Comparison of ENCODE assay signal across 16 cellular contexts in genomic region chr2:70101174-70101573, GRCh38. TPM values are rescaled to one million over a fixed set of nuclear protein-coding genes. Genes with fewer than 3 reads are reported as not detected.
DNase-seq lines count a peak whose midpoint lies in the region; ATAC-seq, FAIRE-seq and TF ChIP-seq lines count a peak whose summit lies in the region.
"Had no signal": no experiment of that assay in that cellular context is flagged by ENCODE, and none has a peak within 500 bp of the region (broad histone marks: within the 10 kb centered on the region; RNA-seq: fewer than 3 reads in every experiment).

No MANE protein-coding gene starts in this region.

- H3K9me3 Mint-ChIP-seq in activated naive CD8-positive, alpha-beta T cell (ENCODE audit: low read depth) = no peaks in the 10 kb centered on the region
- no peaks in the 10 kb centered on the region for H3K9me3 Mint-ChIP-seq in activated naive CD8-positive, alpha-beta T cell treated with anti-CD3 and anti-CD28 coated beads for 36 hours
- no peaks in the 10 kb centered on the region for H3K9me3 Mint-ChIP-seq in nephron
- H3K9me3 Mint-ChIP-seq: CD4-positive, alpha-beta T cell; GM23338; H9 had no signal

- no peak for DNase-seq in activated naive CD8-positive, alpha-beta T cell treated with anti-CD3 and anti-CD28 coated beads for 36 hours
- DNase-seq in K562 (ENCODE audit: extremely low read depth in 1 of 4, low spot score in 3 of 4) = no peak
- no peak for DNase-seq in AML-193 (lab: John Stamatoyannopoulos, UW)
- no peak for DNase-seq in stimulated activated naive CD4-positive, alpha-beta T cell treated with Interleukin-2 at 50 U/mL for 16 hours (lab: John Stamatoyannopoulos, UW)
- DNase-seq: 8988T, C1 segment of cervical spinal cord, DMS79, H9 had no signal

- H3K4me1 ChIP-seq in K562 (replicated peaks in 1 of 2; ENCODE audit: control insufficient read depth in 2 of 2, insufficient read depth in 2 of 2, low read length in 2 of 2) = peaks cover 14 to 19% of the 10 kb centered on the region in 2 experiments

- no peak overlapping the region for H2AFZ ChIP-seq in K562 (ENCODE audit: low read depth, low read length)

- no peak for TF ChIP-seq EP300 in K562 (IDR thresholded peaks at IDR 0.05; ENCODE audit: low read length)

- no peak overlapping the region for H3K9ac ChIP-seq in K562 (ENCODE audit: insufficient read depth in 1 of 2, low read depth in 2 of 2, low read length in 2 of 2)

- CTCF ChIA-PET in K562 (lab: Yijun Ruan, JAX; ENCODE audit: low intra/inter-chr PET ratio) = no interaction called here

- no peaks in the 10 kb centered on the region; the same call in 1 of the 2 replicates for H3K9me3 ChIP-seq in K562 (replicated peaks; ENCODE audit: control insufficient read depth, insufficient read depth, low read depth, low read length)

- no peak for TF ChIP-seq RAD21 in K562 (CRISPR knock-in tag; conservative IDR thresholded peaks at IDR 0.05 in 1 of 2, IDR thresholded peaks at IDR 0.05 in 1 of 2)

- ATAC-seq in K562 (no peak), GM18867 (IDR thresholded peaks at IDR 0.05; ENCODE audit: unreplicated experiment) (no peak)
- ATAC-seq: GM12878, GM23338 had no signal

- H3K4me2 ChIP-seq in K562 (ENCODE audit: insufficient read depth, low read length) = no peak overlapping the region
- H3K4me2 ChIP-seq: GM23338 had no signal

- peak overlapping the region; percentile 75 for H3K27ac Mint-ChIP-seq in activated naive CD8-positive, alpha-beta T cell
- no peak overlapping the region for H3K27ac Mint-ChIP-seq in activated naive CD8-positive, alpha-beta T cell treated with anti-CD3 and anti-CD28 coated beads for 36 hours
- H3K27ac Mint-ChIP-seq in nephron = peak overlapping the region in 2 of 3 experiments; percentile 55 to 72
- H3K27ac Mint-ChIP-seq: B cell; CD4-positive, alpha-beta T cell; GM23338 had no signal

- H4K20me1 ChIP-seq in K562 (replicated peaks; ENCODE audit: control insufficient read depth, insufficient read depth, low read length) = no peaks in the 10 kb centered on the region

- TF ChIP-seq CTCF in K562 (IDR thresholded peaks at IDR 0.05 in 2 of 3, conservative IDR thresholded peaks at IDR 0.05 in 1 of 3; ENCODE audit: insufficient read depth in 2 of 3, low read depth in 1 of 3, low read length in 3 of 3) = no peak
- TF ChIP-seq CTCF in nephron (IDR thresholded peaks at IDR 0.05; ENCODE audit: unreplicated experiment in 3 of 3) = no peak

- no peaks in the 10 kb centered on the region for H3K79me2 ChIP-seq in K562 (ENCODE audit: control insufficient read depth, insufficient read depth, low read length)

- H3K27me3 Mint-ChIP-seq in activated naive CD8-positive, alpha-beta T cell = no peaks in the 10 kb centered on the region
- no peaks in the 10 kb centered on the region for H3K27me3 Mint-ChIP-seq in activated naive CD8-positive, alpha-beta T cell treated with anti-CD3 and anti-CD28 coated beads for 36 hours
- H3K27me3 Mint-ChIP-seq in nephron (ENCODE audit: low read depth) = no peaks in the 10 kb centered on the region
- H3K27me3 Mint-ChIP-seq: B cell; CD4-positive, alpha-beta T cell had no signal

- TF ChIP-seq POLR2A in K562 (conservative IDR thresholded peaks at IDR 0.05) = no peak

- in situ Hi-C loops in K562 (cut with MboI) = no loop called here

- H3K4me1 Mint-ChIP-seq in activated naive CD8-positive, alpha-beta T cell (ENCODE audit: low read depth) = peaks cover 35% of the 10 kb centered on the region
- peaks cover 38% of the 10 kb centered on the region for H3K4me1 Mint-ChIP-seq in activated naive CD8-positive, alpha-beta T cell treated with anti-CD3 and anti-CD28 coated beads for 36 hours
- H3K4me1 Mint-ChIP-seq in nephron = peaks cover 26% of the 10 kb centered on the region

- H3K9me1 ChIP-seq in K562 (ENCODE audit: control insufficient read depth, insufficient read depth, low read length) = no peaks in the 10 kb centered on the region

- intact Hi-C loops in K562 (cut with micrococcal nuclease) = no loop called here

- POLR2A ChIA-PET in K562 (lab: Yijun Ruan, JAX) = interaction anchor here (0.6 to 1.3 kb wide), 3 partner anchors 13 to 32 kb away, joined by 3 to 5 read pairs (median 3); no protein-coding TSS in a partner anchor

- no peak for FAIRE-seq in K562 (lab: Jason Lieb, UNC)
- FAIRE-seq: GM12878, GM18507 had no signal

- no peaks in the 10 kb centered on the region for H3K36me3 ChIP-seq in K562 (ENCODE audit: control insufficient read depth, insufficient read depth, low read length)

- H3K27me3 ChIP-seq in K562 (ENCODE audit: control insufficient read depth in 2 of 2, insufficient read depth in 2 of 2, low read length in 2 of 2) = no peaks in the 10 kb centered on the region

- no peak overlapping the region for H3K27ac ChIP-seq in K562 (ENCODE audit: extremely low read depth, low read depth, low read length)

- WGBS in K562 (ENCODE audit: insufficient coverage, low coverage, missing lambda C conversion rate) = 94% methylated on average over 6 of the region's 6 CpGs

- no peak overlapping the region for H3K4me3 Mint-ChIP-seq in activated naive CD8-positive, alpha-beta T cell
- no peak overlapping the region for H3K4me3 Mint-ChIP-seq in activated naive CD8-positive, alpha-beta T cell treated with anti-CD3 and anti-CD28 coated beads for 36 hours
- no peak overlapping the region for H3K4me3 Mint-ChIP-seq in nephron
- H3K4me3 Mint-ChIP-seq: B cell; CD4-positive, alpha-beta T cell; GM23338; H9 had no signal

- H3K4me3 ChIP-seq in K562 = no peak overlapping the region
- H3K4me3 ChIP-seq: GM12878, GM23338 had no signal

- no TSS peak for BruUV-seq in K562 (replicated peaks; lab: Mats Ljungman, UMichigan)

- no peaks in the 10 kb centered on the region for H3K36me3 Mint-ChIP-seq in activated naive CD8-positive, alpha-beta T cell
- H3K36me3 Mint-ChIP-seq in activated naive CD8-positive, alpha-beta T cell treated with anti-CD3 and anti-CD28 coated beads for 36 hours = peaks cover 3% of the 10 kb centered on the region
- no peaks in the 10 kb centered on the region for H3K36me3 Mint-ChIP-seq in nephron (ENCODE audit: low read depth)

TF ChIP-seq in K562, 482 proteins besides CTCF, POLR2A, EP300 and RAD21:
- no peak for TF ChIP-seq ZC3H4 (CRISPR knock-in tag; IDR thresholded peaks at IDR 0.05; ENCODE audit: borderline replicate concordance)
- TF ChIP-seq ZNF121 (CRISPR knock-in tag; conservative IDR thresholded peaks at IDR 0.05) = peak; percentile 78

RNA-seq across cellular contexts. Expression of gene PCBP1, which starts 13.9 kb away (rescaled TPM):
- 100 to 1,000 TPM; 449 to 455 TPM for total RNA-seq in activated naive CD8-positive, alpha-beta T cell treated with anti-CD3 and anti-CD28 coated beads for 36 hours
- total RNA-seq in K562 (2011; cell fraction: chromatin; rRNA removed; ENCODE audit: low replicate concordance) = 30.2 and 53.7 TPM in 2 replicates
- total RNA-seq in K562 (2011; cell fraction: nucleolus; rRNA removed) = 60.7 and 63.0 TPM in 2 replicates
- 58.0 and 69.2 TPM in 2 replicates for total RNA-seq in K562 (2011; cell fraction: nucleoplasm; rRNA removed)
- total RNA-seq in K562 (2014; rRNA removed) (78.1 and 99.4 TPM in 2 replicates), K562 (2014; rRNA removed; fragmentation: Illumina TruSeq; extraction: Trizol) (58.9 and 61.9 TPM in 2 replicates), K562 (2015; rRNA removed; fragmentation: Illumina TruSeq; extraction: Trizol) (72.5 and 76.0 TPM in 2 replicates), K562 (2021) (407 and 420 TPM in 2 replicates)
- polyA plus RNA-seq in K562 (2011; rRNA removed) (122 and 123 TPM in 2 replicates), K562 (2014; fragmentation: Illumina TruSeq; extraction: Trizol) (347 and 391 TPM in 2 replicates), K562 (2014; fragmentation: Nextera tagmentation; extraction: Ambion mirVana) (10 to 100 TPM; 19.2 to 23.9 TPM), K562 (2014; rRNA removed) (212 and 227 TPM in 2 replicates)
- 131 and 249 TPM in 2 replicates for polyA plus RNA-seq in K562 (2011; cell fraction: cytosol; rRNA removed)
- polyA plus RNA-seq in K562 (2011; cell fraction: nucleus; rRNA removed) = 78.5 and 114 TPM in 2 replicates
- polyA plus RNA-seq in K562 (2012) = 431 TPM in 2 replicates
- 55.6 and 69.8 TPM in 2 replicates for polyA minus RNA-seq in K562 (2011; rRNA and poly(A)+ RNA removed)
- polyA minus RNA-seq in K562 (2011; cell fraction: cytosol; rRNA and poly(A)+ RNA removed) = 92.3 and 95.3 TPM in 2 replicates
- polyA minus RNA-seq in K562 (2011; cell fraction: nucleus; rRNA and poly(A)+ RNA removed) = 36.1 and 36.7 TPM in 2 replicates
